27 cellular contexts compared by ENCODE assay signal in the genomic region with DNA sequence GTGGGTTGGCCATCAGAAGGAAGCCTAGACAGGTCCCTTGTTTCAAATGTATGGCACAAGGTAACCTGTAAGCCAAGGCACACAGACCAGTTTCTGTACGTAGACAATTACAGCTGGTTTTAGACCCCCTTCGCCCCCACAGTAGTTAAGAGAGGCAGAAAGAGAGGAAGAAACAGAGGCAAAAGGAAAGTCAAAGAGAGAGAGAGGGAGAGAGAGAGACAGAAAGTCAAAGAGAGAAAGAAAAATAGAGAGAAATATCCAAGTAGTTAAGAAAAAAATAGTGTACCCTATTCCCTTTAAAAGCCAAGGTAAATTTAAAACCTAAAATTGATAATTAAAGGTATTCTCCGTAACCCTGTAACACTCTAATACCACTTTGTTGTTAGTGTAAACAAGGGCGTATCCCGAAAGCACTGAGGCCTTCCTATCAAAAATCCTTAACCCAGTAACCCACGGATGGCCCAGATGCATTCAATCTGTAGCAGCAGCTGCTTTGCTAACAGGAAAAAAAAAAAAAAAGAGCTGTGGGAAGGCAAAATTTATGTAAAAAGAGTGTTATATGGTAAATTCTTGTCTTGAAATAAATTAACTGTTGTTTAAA. TPM values are rescaled to one million over a fixed set of nuclear protein-coding genes. Genes with fewer than 3 reads are reported as not detected.
"Had no signal": no experiment of that assay in that cellular context is flagged by ENCODE, and none has a peak within 500 bp of the region (broad histone marks: within the 10 kb centered on the region; RNA-seq: fewer than 3 reads in every experiment).

No MANE protein-coding gene starts in this region.

- H3K4me1 ChIP-seq: adrenal gland, ascending aorta, gastrocnemius medialis, prostate gland, upper lobe of left lung had no signal

- H3K36me3 Mint-ChIP-seq: natural killer cell treated with Interleukin-12 subunit alpha and Interleukin-12 subunit beta and Interleukin-15 and Interleukin-18, amount 100 ng/mL, for 72 hours had no signal

- H3K4me3 Mint-ChIP-seq: activated naive CD8-positive, alpha-beta T cell; activated T-cell treated with anti-CD3 and anti-CD28 coated beads, Interleukin-2, amount 50 U/mL, for 4 hours; dendritic cell treated with granulocyte-macrophage colony-stimulating factor and Interleukin-4, amounts not matched to agents 40 ng/mL and 50 ng/mL, for 4 days; natural killer cell treated with Interleukin-12 subunit alpha and Interleukin-12 subunit beta and Interleukin-15 and Interleukin-18, amount 100 ng/mL, for 72 hours; T-helper 2 cell treated with Interferon-gamma antibody and Interleukin-4, amounts not matched to agents 5 μg/mL and 100 μg/mL, for 36 hours had no signal

- H3K9me3 ChIP-seq: adrenal gland, ascending aorta, gastrocnemius medialis, neutrophil, ovary, prostate gland, thoracic aorta, upper lobe of left lung had no signal

- H3K9me3 Mint-ChIP-seq: activated T-cell treated with anti-CD3 and anti-CD28 coated beads, Interleukin-2, amount 50 U/mL, for 4 hours; activated T-helper 2 cell treated with anti-CD3 and anti-CD28 coated beads, Interferon-gamma antibody, Interleukin-2, Interleukin-4, amounts not matched to agents 10 μg/mL and 5 μg/mL and 100 μg/mL, durations not matched to agents 14 hours and 24 hours and 36 hours; natural killer cell treated with Interleukin-12 subunit alpha and Interleukin-12 subunit beta and Interleukin-15 and Interleukin-18, amount 100 ng/mL, for 72 hours; T-helper 2 cell treated with Interferon-gamma antibody and Interleukin-4, amounts not matched to agents 5 μg/mL and 100 μg/mL, for 36 hours had no signal

- H3K36me3 ChIP-seq: adrenal gland, ascending aorta, brain microvascular endothelial cell, gastrocnemius medialis, neutrophil, ovary, prostate gland, thoracic aorta, upper lobe of left lung, WERI-Rb-1 had no signal

- ATAC-seq: activated T-cell treated with anti-CD3 and anti-CD28 coated beads, Interleukin-2, amount 50 U/mL, for 4 hours; gastrocnemius medialis; left ventricle myocardium superior; natural killer cell treated with Interleukin-12 subunit alpha and Interleukin-12 subunit beta and Interleukin-15 and Interleukin-18, amount 100 ng/mL, for 72 hours had no signal

- H3K27me3 Mint-ChIP-seq: activated naive CD8-positive, alpha-beta T cell; dendritic cell treated with granulocyte-macrophage colony-stimulating factor and Interleukin-4, amounts not matched to agents 40 ng/mL and 50 ng/mL, for 4 days had no signal

- H3K27ac Mint-ChIP-seq: activated naive CD8-positive, alpha-beta T cell; activated T-helper 2 cell treated with anti-CD3 and anti-CD28 coated beads, Interferon-gamma antibody, Interleukin-2, Interleukin-4, amounts not matched to agents 10 μg/mL and 5 μg/mL and 100 μg/mL, durations not matched to agents 14 hours and 24 hours and 36 hours; dendritic cell treated with granulocyte-macrophage colony-stimulating factor and Interleukin-4, amounts not matched to agents 40 ng/mL and 50 ng/mL, for 4 days; natural killer cell treated with Interleukin-12 subunit alpha and Interleukin-12 subunit beta and Interleukin-15 and Interleukin-18, amount 100 ng/mL, for 72 hours; T-helper 2 cell treated with Interferon-gamma antibody and Interleukin-4, amounts not matched to agents 5 μg/mL and 100 μg/mL, for 36 hours had no signal

- H3K27me3 ChIP-seq: adrenal gland, ascending aorta, brain microvascular endothelial cell, gastrocnemius medialis, neutrophil, ovary, upper lobe of left lung had no signal

- H3K27ac ChIP-seq: adrenal gland, ascending aorta, brain microvascular endothelial cell, gastrocnemius medialis, neutrophil, ovary, prostate gland, thoracic aorta, upper lobe of left lung, WERI-Rb-1 had no signal

- H3K4me3 ChIP-seq: adrenal gland, ascending aorta, gastrocnemius medialis, ovary, prostate gland, thoracic aorta, upper lobe of left lung had no signal

- DNase-seq: activated CD4-positive, alpha-beta T cell treated with anti-CD3 and anti-CD28 coated beads for 1 hour; activated CD8-positive, alpha-beta memory T cell treated with anti-CD3 and anti-CD28 coated beads for 24 hours; activated CD8-positive, alpha-beta memory T cell treated with anti-CD3 and anti-CD28 coated beads, Interleukin-2, amount 50 U/mL, for 48 hours; activated naive CD4-positive, alpha-beta T cell; activated T-cell treated with anti-CD3 and anti-CD28 coated beads, Interleukin-2, amount 50 U/mL, for 4 hours; adrenal gland; brain microvascular endothelial cell; caudate nucleus; effector CD4-positive, alpha-beta T cell; gastrocnemius medialis; head of caudate nucleus; left ventricle myocardium superior; mammary epithelial cell; ovary; stimulated activated CD4-positive, alpha-beta T cell treated with anti-CD3 and anti-CD28 coated beads, Interleukin-4, amount 100 ng/mL, for 24 hours; stimulated activated naive CD4-positive, alpha-beta T cell treated with Interleukin-2 at 50 U/mL for 16 hours; upper lobe of left lung; WERI-Rb-1 had no signal

RNA-seq across cellular contexts. Expression of a gene that starts 49.4 kb away (rescaled TPM):
- total RNA-seq: activated T-cell treated with anti-CD3 and anti-CD28 coated beads, Interleukin-2, amount 50 U/mL, for 4 hours had no signal
